Comparison of ENCODE assay signal across 8 cellular contexts in genomic region chr1:201506092-201506491, GRCh38. TPM values are rescaled to one million over a fixed set of nuclear protein-coding genes. Genes with fewer than 3 reads are reported as not detected.
A peak's percentile ranks its signal among the peaks of the same experiment; 100 is the strongest.
DNase-seq lines count a peak whose midpoint lies in the region; ATAC-seq and TF ChIP-seq lines count a peak whose summit lies in the region.

No MANE protein-coding gene starts in this region.

- no peaks in the 10 kb centered on the region for H3K9me3 ChIP-seq in iPS-20b (ENCODE audit: insufficient read depth, low read depth, low read length)

- H3K27me3 ChIP-seq in iPS-20b (ENCODE audit: insufficient read depth, low read length): peaks cover 34% of the 10 kb centered on the region

- H3K4me1 ChIP-seq in iPS-20b (ENCODE audit: insufficient read depth, low read length): peaks cover 41% of the 10 kb centered on the region

- no peaks in the 10 kb centered on the region for H3K36me3 ChIP-seq in iPS-20b (ENCODE audit: insufficient read depth, low read depth, low read length)

- no peak for TF ChIP-seq CTCF in omental fat pad (IDR thresholded peaks at IDR 0.05)

- H3K27ac Mint-ChIP-seq in activated CD4-positive, alpha-beta memory T cell treated with anti-CD3 and anti-CD28 coated beads, Interleukin-2, amount 10 ng/mL, durations not matched to agents 7 days and 5 days: peak overlapping the region; percentile 81
- peak overlapping the region; percentile 85 to 95 for H3K27ac Mint-ChIP-seq in stimulated activated naive CD8-positive, alpha-beta T cell treated with anti-CD3 and anti-CD28 coated beads, Interleukin-15, amount 100 ng/mL, for 72 hours

- peak overlapping the region; percentile 61; the same call in 1 of the 2 replicates for H3K4me3 ChIP-seq in iPS-20b (ENCODE audit: low read length)

- no peaks in the 10 kb centered on the region for H3K9me3 Mint-ChIP-seq in activated CD4-positive, alpha-beta memory T cell treated with anti-CD3 and anti-CD28 coated beads, Interleukin-2, amount 10 ng/mL, durations not matched to agents 7 days and 5 days
- no peaks in the 10 kb centered on the region for H3K9me3 Mint-ChIP-seq in stimulated activated naive CD8-positive, alpha-beta T cell treated with anti-CD3 and anti-CD28 coated beads, Interleukin-15, amount 100 ng/mL, for 72 hours

- H3K36me3 Mint-ChIP-seq in activated CD4-positive, alpha-beta memory T cell treated with anti-CD3 and anti-CD28 coated beads, Interleukin-2, amount 10 ng/mL, durations not matched to agents 7 days and 5 days (ENCODE audit: low read depth): peaks cover 2% of the 10 kb centered on the region

- peak overlapping the region; percentile 17; the same call in 1 of the 2 replicates for H3K9ac ChIP-seq in iPS-20b (ENCODE audit: low read depth, low read length)

- ATAC-seq in stimulated activated naive CD8-positive, alpha-beta T cell treated with anti-CD3 and anti-CD28 coated beads, Interleukin-15, amount 100 ng/mL, for 72 hours: no peak
- ATAC-seq in GM19455 (IDR thresholded peaks at IDR 0.05; ENCODE audit: unreplicated experiment) (no peak), omental fat pad (ENCODE audit: low FRiP score) (no peak), GM18873 (IDR thresholded peaks at IDR 0.05; ENCODE audit: low FRiP score, unreplicated experiment) (no peak)

- POLR2A ChIA-PET in activated CD4-positive, alpha-beta memory T cell treated with anti-CD3 and anti-CD28 coated beads, Interleukin-2, amount 10 ng/mL, durations not matched to agents 7 days and 5 days (lab: Charles Lee): interaction anchor here (1.2 to 3.2 kb wide), 8 partner anchors 9 to 51 kb away, joined by 3 to 43 read pairs (median 8); partner anchors contain the start of gene PHLDA3

- H3K4me1 Mint-ChIP-seq in activated CD4-positive, alpha-beta memory T cell treated with anti-CD3 and anti-CD28 coated beads, Interleukin-2, amount 10 ng/mL, durations not matched to agents 7 days and 5 days: peaks cover 58% of the 10 kb centered on the region
- peaks cover 40% of the 10 kb centered on the region for H3K4me1 Mint-ChIP-seq in stimulated activated naive CD8-positive, alpha-beta T cell treated with anti-CD3 and anti-CD28 coated beads, Interleukin-15, amount 100 ng/mL, for 72 hours

- DNase-seq in DMS53 (lab: John Stamatoyannopoulos, UW) (peak; percentile 74), DMS53 treated with DMSO at 0.1 percent for 48 hours (lab: John Stamatoyannopoulos, UW; ENCODE audit: unreplicated experiment) (no peak), omental fat pad (ENCODE audit: low spot score) (no peak)
- DNase-seq in activated CD4-positive, alpha-beta memory T cell treated with anti-CD3 and anti-CD28 coated beads, Interleukin-2, amount 10 ng/mL, durations not matched to agents 7 days and 5 days: no peak
- DNase-seq in stimulated activated naive CD8-positive, alpha-beta T cell treated with anti-CD3 and anti-CD28 coated beads, Interleukin-15, amount 100 ng/mL, for 72 hours: no peak

- no peaks in the 10 kb centered on the region for H3K27me3 Mint-ChIP-seq in activated CD4-positive, alpha-beta memory T cell treated with anti-CD3 and anti-CD28 coated beads, Interleukin-2, amount 10 ng/mL, durations not matched to agents 7 days and 5 days
- no peaks in the 10 kb centered on the region for H3K27me3 Mint-ChIP-seq in stimulated activated naive CD8-positive, alpha-beta T cell treated with anti-CD3 and anti-CD28 coated beads, Interleukin-15, amount 100 ng/mL, for 72 hours

- CTCF ChIA-PET in activated CD4-positive, alpha-beta memory T cell treated with anti-CD3 and anti-CD28 coated beads, Interleukin-2, amount 10 ng/mL, durations not matched to agents 7 days and 5 days (lab: Charles Lee): interaction anchor here (2.0 to 7.6 kb wide), 4 partner anchors 20 to 58 kb away, joined by 6 to 74 read pairs (median 7); no protein-coding TSS in a partner anchor

- H3K4me3 Mint-ChIP-seq in activated CD4-positive, alpha-beta memory T cell treated with anti-CD3 and anti-CD28 coated beads, Interleukin-2, amount 10 ng/mL, durations not matched to agents 7 days and 5 days: peak overlapping the region; percentile 93
- H3K4me3 Mint-ChIP-seq in stimulated activated naive CD8-positive, alpha-beta T cell treated with anti-CD3 and anti-CD28 coated beads, Interleukin-15, amount 100 ng/mL, for 72 hours: peak overlapping the region; percentile 87 to 92

- H3K27ac ChIP-seq in iPS-20b (ENCODE audit: low read length): no peak overlapping the region

RNA-seq across cellular contexts. Expression of gene CSRP1, which starts 0.8 kb away (rescaled TPM):
- 10 to 100 TPM; 77.1 to 77.8 TPM for total RNA-seq in activated CD4-positive, alpha-beta memory T cell treated with anti-CD3 and anti-CD28 coated beads, Interleukin-2, amount 10 ng/mL, durations not matched to agents 7 days and 5 days
- 100 to 1,000 TPM; 258 to 670 (median 416) TPM for total RNA-seq in omental fat pad

RNA-seq across cellular contexts. Expression of gene NAV1, which starts 32.8 kb away (rescaled TPM):
- 1 to 10 TPM; 2.8 to 3.0 TPM for total RNA-seq in activated CD4-positive, alpha-beta memory T cell treated with anti-CD3 and anti-CD28 coated beads, Interleukin-2, amount 10 ng/mL, durations not matched to agents 7 days and 5 days
- 10 to 100 TPM; 26.0 to 84.1 (median 67.6) TPM for total RNA-seq in omental fat pad

RNA-seq across cellular contexts. Expression of gene PHLDA3, which starts 37.1 kb away (rescaled TPM):
- 10 to 100 TPM in 1 of 2 experiments, 1 to 10 TPM in 1; 9.0 to 11.4 TPM for total RNA-seq in activated CD4-positive, alpha-beta memory T cell treated with anti-CD3 and anti-CD28 coated beads, Interleukin-2, amount 10 ng/mL, durations not matched to agents 7 days and 5 days
- total RNA-seq in omental fat pad: 100 to 1,000 TPM in 3 of 4 donors, 10 to 100 TPM in 1; 95.2 to 392 (median 148) TPM

Comparison
In these comparisons a context has a peak if more than half of its experiments do, and no peak if none do; other contexts are left out.
1. RNA of gene NAV1, which starts 32.8 kb away (total RNA-seq): 26.0 to 84.1 TPM in omental fat pad; 2.8 to 3.0 TPM in activated CD4-positive, alpha-beta memory T cell treated with anti-CD3 and anti-CD28 coated beads, Interleukin-2, amount 10 ng/mL, durations not matched to agents 7 days and 5 days; every median in the first group is over 4 times any median in the second.
2. RNA of gene PHLDA3, which starts 37.1 kb away (total RNA-seq): 95.2 to 392 TPM in omental fat pad; 9.0 to 11.4 TPM in activated CD4-positive, alpha-beta memory T cell treated with anti-CD3 and anti-CD28 coated beads, Interleukin-2, amount 10 ng/mL, durations not matched to agents 7 days and 5 days; every median in the first group is over 4 times any median in the second.